Comparison of ENCODE assay signal across 9 cellular contexts in the genomic region with DNA sequence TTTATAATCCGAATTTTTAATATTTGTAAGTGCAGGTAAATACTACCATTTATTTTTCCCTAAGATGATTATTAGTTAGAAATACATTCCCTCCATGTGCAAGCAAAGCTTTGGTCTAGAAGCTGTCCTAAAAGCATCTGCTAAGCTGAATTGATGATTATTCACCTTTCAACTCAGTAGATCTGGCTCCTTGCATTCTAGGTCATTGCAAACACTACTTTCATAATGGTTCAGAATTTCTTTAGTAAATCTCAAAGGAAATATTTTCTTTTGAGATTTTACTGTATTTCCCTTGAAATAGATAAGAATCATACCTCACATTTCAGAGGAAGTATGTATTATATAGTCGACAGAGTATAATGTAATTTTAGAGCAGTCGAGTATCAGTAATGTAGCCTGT.
DNase-seq lines count a peak whose midpoint lies in the region; ATAC-seq and TF ChIP-seq lines count a peak whose summit lies in the region.
"Had no signal": no experiment of that assay in that cellular context is flagged by ENCODE, and none has a peak within 500 bp of the region (broad histone marks: within the 10 kb centered on the region; RNA-seq: fewer than 3 reads in every experiment).

No MANE protein-coding gene starts in this region.

- no peaks in the 10 kb centered on the region for H3K9me3 Mint-ChIP-seq in stimulated activated effector memory CD8-positive, alpha-beta T cell treated with anti-CD3 and anti-CD28 coated beads, Interleukin-12 subunit alpha, Interleukin-12 subunit beta, amount 100 ng/mL, for 72 hours

- H3K27ac Mint-ChIP-seq in stimulated activated effector memory CD8-positive, alpha-beta T cell treated with anti-CD3 and anti-CD28 coated beads, Interleukin-12 subunit alpha, Interleukin-12 subunit beta, amount 100 ng/mL, for 72 hours, result peak overlapping the region; percentile 95

- TF ChIP-seq CTCF in WI38 (IDR thresholded peaks at IDR 0.05; ENCODE audit: low read depth, low read length) (no peak), foreskin fibroblast (IDR thresholded peaks at IDR 0.05; ENCODE audit: low read depth, low read length) (no peak)

- peaks cover 32% of the 10 kb centered on the region for H3K4me1 Mint-ChIP-seq in stimulated activated effector memory CD8-positive, alpha-beta T cell treated with anti-CD3 and anti-CD28 coated beads, Interleukin-12 subunit alpha, Interleukin-12 subunit beta, amount 100 ng/mL, for 72 hours

- H3K36me3 Mint-ChIP-seq in stimulated activated effector memory CD8-positive, alpha-beta T cell treated with anti-CD3 and anti-CD28 coated beads, Interleukin-12 subunit alpha, Interleukin-12 subunit beta, amount 100 ng/mL, for 72 hours, result peaks cover 45% of the 10 kb centered on the region

- peak; percentile 4 for DNase-seq in NCI-H510A treated with DMSO at 0.1 percent for 48 hours (lab: John Stamatoyannopoulos, UW)
- no peak for DNase-seq in NCI-H510A (lab: John Stamatoyannopoulos, UW)
- DNase-seq in foreskin fibroblast, result no peak
- DNase-seq in stimulated activated effector memory CD8-positive, alpha-beta T cell treated with anti-CD3 and anti-CD28 coated beads, Interleukin-12 subunit alpha, Interleukin-12 subunit beta, amount 100 ng/mL, for 72 hours (ENCODE audit: low spot score in 2 of 2), result no peak
- DNase-seq in NCI-H2196 (lab: John Stamatoyannopoulos, UW; ENCODE audit: unreplicated experiment), result no peak
- no peak for DNase-seq in AG08396 (ENCODE audit: low spot score)
- DNase-seq in NCI-H2171 treated with DMSO at 0.1 percent for 48 hours (lab: John Stamatoyannopoulos, UW), result no peak

- peak overlapping the region; percentile 93 for H3K4me3 Mint-ChIP-seq in stimulated activated effector memory CD8-positive, alpha-beta T cell treated with anti-CD3 and anti-CD28 coated beads, Interleukin-12 subunit alpha, Interleukin-12 subunit beta, amount 100 ng/mL, for 72 hours

- H3K4me3 ChIP-seq in WI38 (ENCODE audit: low read depth, low read length) (peak overlapping the region; percentile 98), foreskin fibroblast (ENCODE audit: low read depth in 1 of 2, low read length in 2 of 2) (peak overlapping the region; percentile 84 to 98)
- H3K4me3 ChIP-seq: SJSA1 had no signal

- ATAC-seq in stimulated activated effector memory CD8-positive, alpha-beta T cell treated with anti-CD3 and anti-CD28 coated beads, Interleukin-12 subunit alpha, Interleukin-12 subunit beta, amount 100 ng/mL, for 72 hours, result no peak
